In the genomic region with DNA sequence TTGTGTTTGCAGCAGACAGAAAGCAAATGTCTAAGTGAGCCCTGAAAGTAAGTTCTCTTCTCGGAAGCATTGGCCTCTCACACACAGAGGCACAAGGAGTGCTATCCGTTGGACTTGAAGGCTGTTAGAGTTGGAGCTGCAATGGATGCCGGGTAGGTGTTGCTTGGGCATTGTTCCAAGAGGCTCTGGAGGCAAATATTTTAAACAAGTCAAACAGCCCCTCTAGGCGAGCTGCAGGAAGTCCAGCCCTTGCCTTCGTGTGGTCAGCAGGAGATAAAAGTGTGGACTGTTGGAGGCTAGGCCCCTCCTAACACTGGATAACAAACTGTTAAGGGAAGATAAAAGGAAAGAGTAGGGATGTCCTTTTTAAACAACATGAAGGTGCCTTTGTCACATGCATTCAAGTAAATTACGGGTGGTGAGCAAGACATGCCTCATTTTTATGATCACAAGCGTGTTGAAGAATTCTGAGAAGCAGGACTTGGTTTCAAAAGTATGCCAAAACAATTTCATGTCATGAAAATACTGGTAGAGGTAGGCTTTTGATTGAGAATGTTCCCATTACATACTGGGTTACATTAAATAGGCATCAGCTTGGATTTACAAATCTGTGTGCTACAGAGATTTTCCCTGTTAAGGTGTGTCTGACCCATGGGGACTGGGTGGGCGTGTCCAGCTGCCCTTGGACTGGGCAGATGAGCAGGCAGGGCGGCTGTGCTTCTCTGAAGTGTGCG, we compare ENCODE assay signal across 10 cellular contexts. TPM values are rescaled to one million over a fixed set of nuclear protein-coding genes. Genes with fewer than 3 reads are reported as not detected.
DNase-seq lines count a peak whose midpoint lies in the region; ATAC-seq and TF ChIP-seq lines count a peak whose summit lies in the region.
"Had no signal": no experiment of that assay in that cellular context is flagged by ENCODE, and none has a peak within 500 bp of the region (broad histone marks: within the 10 kb centered on the region; RNA-seq: fewer than 3 reads in every experiment).

No MANE protein-coding gene starts in this region.

- no peak overlapping the region for H3K9ac ChIP-seq in SK-N-SH
- no peak overlapping the region for H3K9ac ChIP-seq in liver (ENCODE audit: low read depth in 1 of 2, low read length in 2 of 2)
- peak overlapping the region in 3 of 5 donors; percentile 11 to 76 (median 22) for H3K9ac ChIP-seq in subcutaneous abdominal adipose tissue (ENCODE audit: low read length in 5 of 5)

- H3K9me2 ChIP-seq in SK-N-SH, result no peaks in the 10 kb centered on the region

- peak; percentile 25; the same call in 1 of the 3 replicates for ATAC-seq in SK-N-SH treated with all-trans-retinoic acid at 6 μM for 48 hours

- no peaks in the 10 kb centered on the region for H3K27me3 ChIP-seq in SK-N-SH (ENCODE audit: insufficient read depth)
- H3K27me3 ChIP-seq in liver (ENCODE audit: control insufficient read depth in 4 of 4, insufficient read depth in 4 of 4, low read length in 3 of 4), result no peaks in the 10 kb centered on the region
- H3K27me3 ChIP-seq in subcutaneous abdominal adipose tissue (ENCODE audit: control insufficient read depth in 5 of 5, insufficient read depth in 4 of 5, low read length in 5 of 5), result no peaks in the 10 kb centered on the region
- H3K27me3 ChIP-seq in tibial artery, result no peaks in the 10 kb centered on the region
- H3K27me3 ChIP-seq in ascending aorta, result no peaks in the 10 kb centered on the region

- intact Hi-C loops in tibial artery (cut with DNase I; ENCODE audit: low total_unique reads), result no loop called here
- intact Hi-C loops in ascending aorta (cut with DNase I), result no loop called here

- H3K4me1 ChIP-seq in SK-N-SH (ENCODE audit: control insufficient read depth in 1 of 2, insufficient read depth in 2 of 2, low read depth in 1 of 2, low read length in 1 of 2), result peaks cover 9 to 34% of the 10 kb centered on the region in 2 experiments; a peak in 3 of 4 replicates
- H3K4me1 ChIP-seq in liver (ENCODE audit: control insufficient read depth in 4 of 4, insufficient read depth in 4 of 4, low read length in 3 of 4), result peaks cover 37 to 81% (median 75%) of the 10 kb centered on the region in 4 donors
- peaks cover 22 to 92% (median 83%) of the 10 kb centered on the region in 5 donors for H3K4me1 ChIP-seq in subcutaneous abdominal adipose tissue (ENCODE audit: control insufficient read depth in 5 of 5, insufficient read depth in 5 of 5, low read length in 5 of 5)
- peaks cover 0 to 62% (median 50%) of the 10 kb centered on the region in 4 donors for H3K4me1 ChIP-seq in tibial artery
- H3K4me1 ChIP-seq in ascending aorta, result peaks cover 13 to 29% of the 10 kb centered on the region in 2 donors

- peaks cover 22% of the 10 kb centered on the region for H4K20me1 ChIP-seq in SK-N-SH (ENCODE audit: insufficient read depth)

- peaks cover 2% of the 10 kb centered on the region for H3F3A ChIP-seq in SK-N-SH (replicated peaks; ENCODE audit: insufficient read depth)

- H3K36me3 ChIP-seq in SK-N-SH (replicated peaks in 1 of 2; ENCODE audit: control insufficient read depth in 1 of 2, insufficient read depth in 2 of 2, low read length in 1 of 2), result no peaks in the 10 kb centered on the region
- no peaks in the 10 kb centered on the region for H3K36me3 ChIP-seq in liver (ENCODE audit: control insufficient read depth in 4 of 4, insufficient read depth in 3 of 4, low read depth in 1 of 4, low read length in 3 of 4)
- H3K36me3 ChIP-seq in subcutaneous abdominal adipose tissue (ENCODE audit: control insufficient read depth in 5 of 5, insufficient read depth in 5 of 5, low read length in 5 of 5), result peaks cover 0 to 2% (median 0%) of the 10 kb centered on the region in 5 donors
- no peaks in the 10 kb centered on the region for H3K36me3 ChIP-seq in tibial artery
- no peaks in the 10 kb centered on the region for H3K36me3 ChIP-seq in ascending aorta

- H3K9me3 ChIP-seq in SK-N-SH (no peaks in the 10 kb centered on the region), liver (ENCODE audit: control insufficient read depth in 4 of 4, low read length in 3 of 4) (no peaks in the 10 kb centered on the region), subcutaneous abdominal adipose tissue (ENCODE audit: control insufficient read depth in 5 of 5, low read length in 5 of 5) (no peaks in the 10 kb centered on the region), tibial artery (no peaks in the 10 kb centered on the region), ascending aorta (no peaks in the 10 kb centered on the region)

- POLR2A ChIA-PET in SK-N-SH (lab: Yijun Ruan, JAX), result no interaction called here

- TF ChIP-seq CTCF in SK-N-SH (IDR thresholded peaks at IDR 0.05), result no peak
- no peak for TF ChIP-seq CTCF in liver (IDR thresholded peaks at IDR 0.05; ENCODE audit: low read depth, low read length, missing input control)
- no peak for TF ChIP-seq CTCF in tibial artery (IDR thresholded peaks at IDR 0.05)
- no peak for TF ChIP-seq CTCF in ascending aorta (IDR thresholded peaks at IDR 0.05)

- no peak overlapping the region for H3K4me2 ChIP-seq in SK-N-SH

- CTCF ChIA-PET in SK-N-SH (lab: Yijun Ruan, JAX), result interaction anchor here (1.2 kb wide), 1 partner anchor 79 kb away, joined by 3 read pairs; no protein-coding TSS in a partner anchor

- H2AFZ ChIP-seq in SK-N-SH (ENCODE audit: low read depth), result no peak overlapping the region

- DNase-seq in SK-N-SH (no peak), amniotic epithelial cell (ENCODE audit: low read depth) (peak; percentile 76), activated gamma-delta T cell treated with Interleukin-2 at 50 U/mL for 16 hours (no peak), tibial artery (no peak), ascending aorta (ENCODE audit: low spot score in 2 of 2) (no peak)
- DNase-seq: activated T-cell treated with anti-CD3 and anti-CD28 coated beads, Interleukin-2, amount 50 U/mL, for 1 hour; NCI-H1436 had no signal

- 59% methylated on average over 8 of the region's 10 CpGs for WGBS in SK-N-SH (ENCODE audit: low lambda C conversion rate)
- 69% methylated on average over 10 of the region's 10 CpGs for WGBS in liver

- peaks cover 87% of the 10 kb centered on the region for H3K79me2 ChIP-seq in SK-N-SH (ENCODE audit: insufficient read depth)

- no peak for TF ChIP-seq EP300 in SK-N-SH (IDR thresholded peaks at IDR 0.05; ENCODE audit: borderline replicate concordance in 1 of 2, low read depth in 1 of 2, low read length in 1 of 2)

- H3K4me3 ChIP-seq in SK-N-SH (ENCODE audit: low read depth in 2 of 2, low read length in 1 of 2) (no peak overlapping the region), liver (ENCODE audit: low read depth in 1 of 3, low read length in 3 of 3) (no peak overlapping the region), subcutaneous abdominal adipose tissue (ENCODE audit: low read depth in 1 of 5, low read length in 5 of 5) (no peak overlapping the region), tibial artery (no peak overlapping the region), ascending aorta (no peak overlapping the region)

- H3K27ac ChIP-seq in SK-N-SH (ENCODE audit: low read depth in 2 of 2, low read length in 1 of 2), result no peak overlapping the region
- H3K27ac ChIP-seq in liver (ENCODE audit: low read depth in 1 of 2, low read length in 2 of 2), result peak overlapping the region; percentile 42 to 84
- H3K27ac ChIP-seq in subcutaneous abdominal adipose tissue (ENCODE audit: low read depth, low read length), result peak overlapping the region; percentile 97
- H3K27ac ChIP-seq in tibial artery, result no peak overlapping the region
- no peak overlapping the region for H3K27ac ChIP-seq in ascending aorta

- no peak for TF ChIP-seq RAD21 in SK-N-SH (IDR thresholded peaks at IDR 0.05; ENCODE audit: low read length)
- no peak for TF ChIP-seq RAD21 in liver (IDR thresholded peaks at IDR 0.05)

TF ChIP-seq in SK-N-SH treated with all-trans-retinoic acid at 6 μM for 48 hours, 23 proteins besides CTCF, POLR2A, EP300 and RAD21 (continues in another document):
- TF ChIP-seq ZNF565 (CRISPR knock-in tag; conservative IDR thresholded peaks at IDR 0.05; ENCODE audit: low read depth), result no peak
- TF ChIP-seq BACH2 (CRISPR knock-in tag; IDR thresholded peaks at IDR 0.05; ENCODE audit: borderline replicate concordance), result no peak

TF ChIP-seq in SK-N-SH, 30 proteins besides CTCF, POLR2A, EP300 and RAD21 (continues in another document):
- TF ChIP-seq, protein P1, sequence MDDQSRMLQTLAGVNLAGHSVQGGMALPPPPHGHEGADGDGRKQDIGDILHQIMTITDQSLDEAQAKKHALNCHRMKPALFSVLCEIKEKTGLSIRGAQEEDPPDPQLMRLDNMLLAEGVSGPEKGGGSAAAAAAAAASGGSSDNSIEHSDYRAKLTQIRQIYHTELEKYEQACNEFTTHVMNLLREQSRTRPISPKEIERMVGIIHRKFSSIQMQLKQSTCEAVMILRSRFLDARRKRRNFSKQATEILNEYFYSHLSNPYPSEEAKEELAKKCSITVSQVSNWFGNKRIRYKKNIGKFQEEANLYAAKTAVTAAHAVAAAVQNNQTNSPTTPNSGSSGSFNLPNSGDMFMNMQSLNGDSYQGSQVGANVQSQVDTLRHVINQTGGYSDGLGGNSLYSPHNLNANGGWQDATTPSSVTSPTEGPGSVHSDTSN (IDR thresholded peaks at IDR 0.05), result no peak
- no peak for TF ChIP-seq MXI1 (IDR thresholded peaks at IDR 0.05; ENCODE audit: low read depth, low read length)
- TF ChIP-seq, protein P2, sequence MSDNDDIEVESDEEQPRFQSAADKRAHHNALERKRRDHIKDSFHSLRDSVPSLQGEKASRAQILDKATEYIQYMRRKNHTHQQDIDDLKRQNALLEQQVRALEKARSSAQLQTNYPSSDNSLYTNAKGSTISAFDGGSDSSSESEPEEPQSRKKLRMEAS (IDR thresholded peaks at IDR 0.05; ENCODE audit: low read depth), result no peak

TF ChIP-seq in liver, 16 proteins besides CTCF, POLR2A, EP300 and RAD21 (continues in another document):
- TF ChIP-seq YY1 (IDR thresholded peaks at IDR 0.05) (no peak), FOXA1 (IDR thresholded peaks at IDR 0.05) (no peak), GABPA (IDR thresholded peaks at IDR 0.05 in 1 of 2, conservative IDR thresholded peaks at IDR 0.05 in 1 of 2) (no peak), EGR1 (IDR thresholded peaks at IDR 0.05; ENCODE audit: low read depth in 2 of 2) (no peak), FOXA2 (IDR thresholded peaks at IDR 0.05) (no peak), JUND (IDR thresholded peaks at IDR 0.05) (no peak), TAF1 (conservative IDR thresholded peaks at IDR 0.05) (no peak), SP1 (IDR thresholded peaks at IDR 0.05) (no peak), NR2F2 (IDR thresholded peaks at IDR 0.05) (no peak)
- TF ChIP-seq, protein P2 (IDR thresholded peaks at IDR 0.05), result no peak

RNA-seq across cellular contexts. Expression of a gene that starts 57.4 kb away (rescaled TPM):
- polyA plus RNA-seq in SK-N-SH (2012; rRNA removed), result 1.5 and 2.0 TPM in 2 replicates
- 1.2 and 1.6 TPM in 2 replicates for polyA plus RNA-seq in SK-N-SH (2012; cell fraction: cytosol; rRNA removed)
- 7.5 and 8.0 TPM in 2 replicates for polyA plus RNA-seq in SK-N-SH (2012; cell fraction: nucleus; rRNA removed)
- 10 to 100 TPM; 22.8 to 28.9 TPM for total RNA-seq in liver
- polyA plus RNA-seq in liver, result 10 to 100 TPM; 10.1 to 11.8 TPM
- 48.9 TPM for total RNA-seq in ascending aorta

Comparison
In these comparisons a context has a peak if more than half of its experiments do, and no peak if none do; other contexts are left out.
1. H3K27ac ChIP-seq: peak in liver (2 of 2) and subcutaneous abdominal adipose tissue (single experiment); none in SK-N-SH (0 of 2), tibial artery (0 of 2) and ascending aorta (0 of 2).
2. H3K9ac ChIP-seq: peak in subcutaneous abdominal adipose tissue (3 of 5); none in SK-N-SH (single experiment) and liver (0 of 2).